In genomic region chr9:15426019-15426418, GRCh38 we compare ENCODE assay signal across 10 cellular contexts. TPM values are rescaled to one million over a fixed set of nuclear protein-coding genes. Genes with fewer than 3 reads are reported as not detected.
DNase-seq lines count a peak whose midpoint lies in the region; ATAC-seq and TF ChIP-seq lines count a peak whose summit lies in the region.
"Had no signal": no experiment of that assay in that cellular context is flagged by ENCODE, and none has a peak within 500 bp of the region (broad histone marks: within the 10 kb centered on the region; RNA-seq: fewer than 3 reads in every experiment).

No MANE protein-coding gene starts in this region.

- no peaks in the 10 kb centered on the region for H3K27me3 Mint-ChIP-seq in endodermal cell (ENCODE audit: insufficient read depth)

- peak overlapping the region; percentile 38 for H3K4me3 ChIP-seq in endodermal cell (ENCODE audit: low read length)
- H3K4me3 ChIP-seq in esophagus squamous epithelium: no peak overlapping the region
- H3K4me3 ChIP-seq: uterus had no signal

- no peak overlapping the region for H3K27ac ChIP-seq in endodermal cell (ENCODE audit: low read depth, low read length)
- H3K27ac ChIP-seq in esophagus squamous epithelium: no peak overlapping the region
- H3K27ac ChIP-seq: uterus had no signal

- TF ChIP-seq CTCF in endodermal cell (conservative IDR thresholded peaks at IDR 0.05) (no peak), esophagus squamous epithelium (IDR thresholded peaks at IDR 0.05) (no peak)

- H3K9me3 Mint-ChIP-seq in endodermal cell: no peaks in the 10 kb centered on the region

- H3K27me3 ChIP-seq in endodermal cell (ENCODE audit: control insufficient read depth, insufficient read depth, low read length, poor library complexity, severe bottlenecking) (no peaks in the 10 kb centered on the region), esophagus squamous epithelium (no peaks in the 10 kb centered on the region)
- H3K27me3 ChIP-seq: uterus had no signal

- 97% methylated on average over 8 of the region's 8 CpGs for WGBS in endodermal cell (ENCODE audit: insufficient coverage in 1 of 2, insufficient read length in 1 of 2), 2 experiments
- whole genome bisulfite sequencing in esophagus squamous epithelium, 2 donors: 77 to 88% methylated on average over 8 of the region's 8 CpGs

- H3K36me3 ChIP-seq in endodermal cell (ENCODE audit: control insufficient read depth, insufficient read depth, low read length): peaks cover 64% of the 10 kb centered on the region
- H3K36me3 ChIP-seq in esophagus squamous epithelium: peaks cover 0 to 39% (median 0%) of the 10 kb centered on the region in 3 donors
- H3K36me3 ChIP-seq: uterus had no signal

- H3K9me3 ChIP-seq in endodermal cell (ENCODE audit: control insufficient read depth, low read length) (no peaks in the 10 kb centered on the region), esophagus squamous epithelium (no peaks in the 10 kb centered on the region)
- H3K9me3 ChIP-seq: uterus had no signal

- no peak for TF ChIP-seq POLR2A in esophagus squamous epithelium (IDR thresholded peaks at IDR 0.05)

- H3K4me1 Mint-ChIP-seq in endodermal cell: peaks cover 21% of the 10 kb centered on the region

- no peaks in the 10 kb centered on the region for H3K4me1 ChIP-seq in endodermal cell (ENCODE audit: control insufficient read depth, insufficient read depth, low read length)
- H3K4me1 ChIP-seq in esophagus squamous epithelium: peaks cover 0 to 61% (median 16%) of the 10 kb centered on the region in 3 donors

- DNase-seq in endodermal cell (no peak), esophagus squamous epithelium (lab: John Stamatoyannopoulos, UW) (no peak), NCI-H510A (lab: John Stamatoyannopoulos, UW) (no peak)
- no peak for DNase-seq in NK-92 treated with Interleukin-12 subunit alpha and Interleukin-12 subunit beta, amount 100 ng/mL, for 24 hours (lab: John Stamatoyannopoulos, UW)
- DNase-seq: NCI-H748 treated with DMSO at 0.1 percent for 48 hours, uterus had no signal

- peaks cover 46% of the 10 kb centered on the region for H3K36me3 Mint-ChIP-seq in endodermal cell (ENCODE audit: low read depth)

- intact Hi-C loops in esophagus squamous epithelium (cut with DNase I): no loop called here

- H3K27ac Mint-ChIP-seq in endodermal cell: no peak overlapping the region

- peak; percentile 29 for ATAC-seq in GM18517 (IDR thresholded peaks at IDR 0.05; ENCODE audit: unreplicated experiment)
- peak; percentile 45 for ATAC-seq in GM21528 (IDR thresholded peaks at IDR 0.05; ENCODE audit: low FRiP score, unreplicated experiment)
- ATAC-seq in HG03354 (IDR thresholded peaks at IDR 0.05; ENCODE audit: poor library complexity, severe bottlenecking, unreplicated experiment): peak; percentile 20
- ATAC-seq in esophagus mucosa: no peak

- no peak overlapping the region for H3K9ac ChIP-seq in endodermal cell (ENCODE audit: extremely low read depth, low read length, poor library complexity, severe bottlenecking)

- no peak overlapping the region for H3K4me3 Mint-ChIP-seq in endodermal cell

RNA-seq across cellular contexts. Expression of gene SNAPC3, which starts 3.3 kb away (rescaled TPM):
- total RNA-seq in endodermal cell (10 to 100 TPM; 41.3 to 52.5 TPM), esophagus squamous epithelium (10 to 100 TPM; 18.9 to 28.6 (median 27.3) TPM), esophagus mucosa (18.4 TPM)
- polyA plus RNA-seq in endodermal cell (2013, experiment 1 of 2): 55.4 TPM
- polyA plus RNA-seq in endodermal cell (2013, experiment 2 of 2): 50.3 TPM
